ENCODE assay signal across 8 cellular contexts in the genomic region with DNA sequence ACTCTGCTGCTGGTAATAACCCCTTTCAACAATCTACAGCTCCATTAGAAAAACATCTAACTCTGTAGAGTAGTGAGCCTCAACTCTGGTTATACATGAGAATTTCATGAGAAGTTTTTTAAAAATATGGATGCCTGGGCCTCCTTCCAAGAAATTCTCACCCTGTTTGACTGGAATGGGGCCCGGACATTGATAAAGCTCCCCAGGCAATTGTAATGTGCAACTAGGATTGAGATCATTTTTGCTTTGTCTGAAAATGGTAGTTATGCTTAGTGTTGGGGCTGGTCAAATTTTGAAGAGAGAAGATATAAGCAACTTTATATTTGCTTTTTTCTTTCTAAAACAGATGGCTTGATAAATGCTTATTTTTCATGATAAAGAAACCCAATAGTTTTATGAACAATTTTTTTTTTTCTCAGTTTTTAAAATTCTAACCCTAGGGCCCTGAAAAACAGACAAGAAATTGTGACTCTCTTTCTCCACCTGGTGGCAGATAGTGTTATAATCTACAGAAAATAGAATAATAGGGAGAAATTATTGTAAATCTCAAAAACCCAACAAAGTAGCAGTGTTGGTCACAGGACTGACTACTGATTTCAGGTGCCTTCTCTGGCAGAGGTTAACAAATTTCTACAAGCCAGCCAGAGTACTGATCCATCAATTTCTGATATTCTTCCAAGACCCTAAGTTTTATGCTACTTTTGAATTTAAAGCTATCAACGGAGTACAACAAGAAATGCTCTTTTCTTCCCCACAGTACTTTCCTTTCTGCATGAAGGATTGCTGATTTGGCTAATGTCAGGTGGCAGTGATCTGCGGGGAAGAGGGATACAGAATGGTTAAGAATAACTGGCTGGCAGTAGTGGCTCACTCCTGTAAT.
A peak's percentile ranks its signal among the peaks of the same experiment; 100 is the strongest.
DNase-seq lines count a peak whose midpoint lies in the region; ATAC-seq, FAIRE-seq and TF ChIP-seq lines count a peak whose summit lies in the region.

No MANE protein-coding gene starts in this region.

- in situ Hi-C loops in Caki2 (cut with HindIII; ENCODE audit: low pct_unique_long_range_greater_than_20kb, low sequenced_read_pairs) (loop anchor here (25.0 kb wide), 1 partner anchor 177 kb away; a partner anchor contains a TSS), GM12878 (cut with MboI) (loop anchor here (10.0 kb wide), 1 partner anchor 174 kb away; a partner anchor contains a TSS)

- H3K79me2 ChIP-seq in GM12878 (ENCODE audit: control insufficient read depth, insufficient read depth, low read length), result no peaks in the 10 kb centered on the region

- intact Hi-C loops in GM12878 (cut with micrococcal nuclease; ENCODE audit: unreplicated experiment), result loop anchor here (1.0 kb wide), 1 partner anchor 181 kb away; no protein-coding TSS in a partner anchor
- intact Hi-C loops in CD8-positive, alpha-beta T cell (cut with DNase I, micrococcal nuclease), result no loop called here

- H3K9me3 ChIP-seq in GM12878 (replicated peaks; ENCODE audit: control insufficient read depth, insufficient read depth, low read length), result no peaks in the 10 kb centered on the region
- H3K9me3 ChIP-seq in liver (ENCODE audit: control insufficient read depth in 4 of 4, low read length in 3 of 4), result no peaks in the 10 kb centered on the region
- H3K9me3 ChIP-seq in CD8-positive, alpha-beta T cell (ENCODE audit: low read length), result no peaks in the 10 kb centered on the region

- FAIRE-seq in GM12878 (lab: Jason Lieb, UNC), result no peak

- BruUV-seq in GM12878 (replicated peaks; lab: Mats Ljungman, UMichigan), result no TSS peak

- H3K36me3 Mint-ChIP-seq in CD8-positive, alpha-beta T cell, result no peaks in the 10 kb centered on the region

- TF ChIP-seq EP300 in GM12878 (IDR thresholded peaks at IDR 0.05; ENCODE audit: borderline replicate concordance in 1 of 2, control insufficient read depth in 1 of 2, low read depth in 2 of 2, low read length in 2 of 2), result no peak

- no peaks in the 10 kb centered on the region for H4K20me1 ChIP-seq in GM12878 (ENCODE audit: control insufficient read depth, insufficient read depth)

- 33% methylated on average over 3 of the region's 3 CpGs for WGBS in GM12878 (ENCODE audit: insufficient coverage, insufficient replicate concordance, low lambda C conversion rate, missing lambda C conversion rate)
- 51% methylated on average over 3 of the region's 3 CpGs for WGBS in liver

- TF ChIP-seq POLR2A in GM12878 (IDR thresholded peaks at IDR 0.05; ENCODE audit: low read depth, low read length), result no peak

- no peaks in the 10 kb centered on the region for H3K4me1 ChIP-seq in GM12878 (ENCODE audit: control insufficient read depth, insufficient read depth, low read length)
- no peaks in the 10 kb centered on the region for H3K4me1 ChIP-seq in liver (ENCODE audit: control insufficient read depth in 4 of 4, insufficient read depth in 4 of 4, low read length in 3 of 4)
- no peaks in the 10 kb centered on the region for H3K4me1 ChIP-seq in CD8-positive, alpha-beta T cell (ENCODE audit: insufficient read depth, low read length)

- TF ChIP-seq RAD21 in GM12878 (IDR thresholded peaks at IDR 0.05; ENCODE audit: insufficient read depth, low read depth, low read length) (peak; percentile 46), liver (IDR thresholded peaks at IDR 0.05) (peak; percentile 63 to 68)

- H3K9ac ChIP-seq in GM12878 (ENCODE audit: control insufficient read depth, insufficient read depth, low read length) (no peak overlapping the region), liver (ENCODE audit: low read depth in 1 of 2, low read length in 2 of 2) (no peak overlapping the region)

- H3K36me3 ChIP-seq in GM12878 (ENCODE audit: control insufficient read depth in 2 of 2, insufficient read depth in 2 of 2, low read length in 1 of 2) (no peaks in the 10 kb centered on the region), liver (ENCODE audit: control insufficient read depth in 4 of 4, insufficient read depth in 3 of 4, low read depth in 1 of 4, low read length in 3 of 4) (no peaks in the 10 kb centered on the region)
- no peaks in the 10 kb centered on the region for H3K36me3 ChIP-seq in CD8-positive, alpha-beta T cell (ENCODE audit: insufficient read depth, low read length)

- no peak overlapping the region for H3K4me3 Mint-ChIP-seq in CD8-positive, alpha-beta T cell

- H3K27ac Mint-ChIP-seq in CD8-positive, alpha-beta T cell, result no peak overlapping the region

- H3K9me3 Mint-ChIP-seq in CD8-positive, alpha-beta T cell, result no peaks in the 10 kb centered on the region

- H3K27me3 ChIP-seq in GM12878 (replicated peaks in 1 of 2; ENCODE audit: control insufficient read depth in 2 of 2, insufficient read depth in 2 of 2, low read length in 1 of 2), result no peaks in the 10 kb centered on the region
- H3K27me3 ChIP-seq in liver (ENCODE audit: control insufficient read depth in 4 of 4, insufficient read depth in 4 of 4, low read length in 3 of 4), result no peaks in the 10 kb centered on the region
- no peaks in the 10 kb centered on the region for H3K27me3 ChIP-seq in CD8-positive, alpha-beta T cell (ENCODE audit: insufficient read depth, low read length)

- SMC1A ChIA-PET in GM12878 (lab: Charles Lee; ENCODE audit: uncharacterized antibody, unreplicated experiment), result interaction anchor here (0.9 to 1.5 kb wide), 6 partner anchors 18 to 1425 kb away, joined by 3 to 7 read pairs (median 4); no protein-coding TSS in a partner anchor

- peak; percentile 17 to 41 (median 36); a peak in 5 of 6 replicates for TF ChIP-seq CTCF in GM12878 (IDR thresholded peaks at IDR 0.05 in 2 of 3, conservative IDR thresholded peaks at IDR 0.05 in 1 of 3; ENCODE audit: control insufficient read depth in 2 of 3, extremely low read depth in 1 of 3, insufficient read depth in 1 of 3, low read depth in 3 of 3, low read length in 3 of 3)
- peak; percentile 35 for TF ChIP-seq CTCF in liver (IDR thresholded peaks at IDR 0.05; ENCODE audit: low read depth, low read length, missing input control)
- TF ChIP-seq CTCF in CD8-positive, alpha-beta T cell (IDR thresholded peaks at IDR 0.05), result no peak

- POLR2A ChIA-PET in GM12878 (lab: Charles Lee), result no interaction called here
- POLR2A ChIA-PET in CD8-positive, alpha-beta T cell (lab: Charles Lee), result no interaction called here

- RAD21 ChIA-PET in GM12878 (lab: Charles Lee; ENCODE audit: unreplicated experiment), result no interaction called here

- no peak overlapping the region for H3K4me2 ChIP-seq in GM12878 (ENCODE audit: control insufficient read depth, insufficient read depth)

- no peaks in the 10 kb centered on the region for H3K4me1 Mint-ChIP-seq in CD8-positive, alpha-beta T cell (ENCODE audit: low read depth)

- H3K27me3 Mint-ChIP-seq in CD8-positive, alpha-beta T cell (ENCODE audit: low read depth), result no peaks in the 10 kb centered on the region

- DNase-seq in Caki2 (ENCODE audit: low read depth) (peak; percentile 42), GM12878 (ENCODE audit: low read depth, low spot score) (no peak), nucleus accumbens (lab: John Stamatoyannopoulos, UW) (no peak)
- no peak for DNase-seq in CD8-positive, alpha-beta T cell

- no peak overlapping the region for H2AFZ ChIP-seq in GM12878 (ENCODE audit: control insufficient read depth, low read depth, low read length)

- CTCF ChIA-PET in GM12878 (lab: Yijun Ruan, JAX), result interaction anchor here (0.6 to 7.3 kb wide), 8 partner anchors 12 to 181 kb away, joined by 3 to 61 read pairs (median 4); no protein-coding TSS in a partner anchor
- CTCF ChIA-PET in CD8-positive, alpha-beta T cell (lab: Charles Lee), result no interaction called here

- ATAC-seq in HG03565 (IDR thresholded peaks at IDR 0.05; ENCODE audit: unreplicated experiment) (peak; percentile 42), GM12878 (0 out of 3 replicates have a peak, but pooled peaks have one; percentile 27), GM19395 (IDR thresholded peaks at IDR 0.05; ENCODE audit: unreplicated experiment) (no peak), HG03108 (IDR thresholded peaks at IDR 0.05; ENCODE audit: unreplicated experiment) (no peak)
- ATAC-seq in CD8-positive, alpha-beta T cell, result no peak

- no peak overlapping the region for H3K4me3 ChIP-seq in GM12878
- H3K4me3 ChIP-seq in liver (ENCODE audit: low read depth in 1 of 3, low read length in 3 of 3), result no peak overlapping the region
- no peak overlapping the region for H3K4me3 ChIP-seq in CD8-positive, alpha-beta T cell (ENCODE audit: low read depth, low read length)

- no peak overlapping the region for H3K27ac ChIP-seq in GM12878 (ENCODE audit: control insufficient read depth, insufficient read depth)
- no peak overlapping the region for H3K27ac ChIP-seq in liver (ENCODE audit: low read depth in 1 of 2, low read length in 2 of 2)
- no peak overlapping the region for H3K27ac ChIP-seq in CD8-positive, alpha-beta T cell (ENCODE audit: low read depth, low read length)

TF ChIP-seq in GM12878, 131 proteins besides CTCF, POLR2A, EP300 and RAD21:
- TF ChIP-seq MYB (IDR thresholded peaks at IDR 0.05; ENCODE audit: borderline replicate concordance, low read depth, low read length) (no peak), SMC3 (IDR thresholded peaks at IDR 0.05; ENCODE audit: borderline replicate concordance, low read length) (peak; percentile 52), HCFC1 (IDR thresholded peaks at IDR 0.05; ENCODE audit: low read length) (no peak)

TF ChIP-seq in liver, 16 proteins besides CTCF, POLR2A, EP300 and RAD21:
- TF ChIP-seq, protein P1, sequence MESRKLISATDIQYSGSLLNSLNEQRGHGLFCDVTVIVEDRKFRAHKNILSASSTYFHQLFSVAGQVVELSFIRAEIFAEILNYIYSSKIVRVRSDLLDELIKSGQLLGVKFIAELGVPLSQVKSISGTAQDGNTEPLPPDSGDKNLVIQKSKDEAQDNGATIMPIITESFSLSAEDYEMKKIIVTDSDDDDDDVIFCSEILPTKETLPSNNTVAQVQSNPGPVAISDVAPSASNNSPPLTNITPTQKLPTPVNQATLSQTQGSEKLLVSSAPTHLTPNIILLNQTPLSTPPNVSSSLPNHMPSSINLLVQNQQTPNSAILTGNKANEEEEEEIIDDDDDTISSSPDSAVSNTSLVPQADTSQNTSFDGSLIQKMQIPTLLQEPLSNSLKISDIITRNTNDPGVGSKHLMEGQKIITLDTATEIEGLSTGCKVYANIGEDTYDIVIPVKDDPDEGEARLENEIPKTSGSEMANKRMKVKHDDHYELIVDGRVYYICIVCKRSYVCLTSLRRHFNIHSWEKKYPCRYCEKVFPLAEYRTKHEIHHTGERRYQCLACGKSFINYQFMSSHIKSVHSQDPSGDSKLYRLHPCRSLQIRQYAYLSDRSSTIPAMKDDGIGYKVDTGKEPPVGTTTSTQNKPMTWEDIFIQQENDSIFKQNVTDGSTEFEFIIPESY (IDR thresholded peaks at IDR 0.05), result no peak
- TF ChIP-seq, protein P2, sequence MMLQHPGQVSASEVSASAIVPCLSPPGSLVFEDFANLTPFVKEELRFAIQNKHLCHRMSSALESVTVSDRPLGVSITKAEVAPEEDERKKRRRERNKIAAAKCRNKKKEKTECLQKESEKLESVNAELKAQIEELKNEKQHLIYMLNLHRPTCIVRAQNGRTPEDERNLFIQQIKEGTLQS (IDR thresholded peaks at IDR 0.05), result no peak
- TF ChIP-seq GABPA (IDR thresholded peaks at IDR 0.05 in 1 of 2, conservative IDR thresholded peaks at IDR 0.05 in 1 of 2) (no peak), FOXA2 (IDR thresholded peaks at IDR 0.05) (no peak)
TF ChIP-seq in liver: peak in this region for 0.

Comparison
In these comparisons a context has a peak if more than half of its experiments do, and no peak if none do; other contexts are left out.
1. ATAC-seq: peak in HG03565 (single experiment) and GM12878 (single experiment); none in GM19395 (single experiment), HG03108 (single experiment) and CD8-positive, alpha-beta T cell (single experiment).